Comparison of ENCODE assay signal across 15 cellular contexts in genomic region chr7:133310232-133310852, GRCh38. TPM values are rescaled to one million over a fixed set of nuclear protein-coding genes. Genes with fewer than 3 reads are reported as not detected.
DNase-seq lines count a peak whose midpoint lies in the region; ATAC-seq and TF ChIP-seq lines count a peak whose summit lies in the region.
"Had no signal": no experiment of that assay in that cellular context is flagged by ENCODE, and none has a peak within 500 bp of the region (broad histone marks: within the 10 kb centered on the region; RNA-seq: fewer than 3 reads in every experiment).

No MANE protein-coding gene starts in this region.

- H3K9me3 Mint-ChIP-seq in natural killer cell (no peaks in the 10 kb centered on the region), endodermal cell (no peaks in the 10 kb centered on the region)

- intact Hi-C loops in natural killer cell (cut with micrococcal nuclease), result no loop called here

- no peaks in the 10 kb centered on the region for H3K27me3 Mint-ChIP-seq in natural killer cell (ENCODE audit: low read depth in 2 of 2)
- H3K27me3 Mint-ChIP-seq in endodermal cell (ENCODE audit: insufficient read depth), result peaks cover 21% of the 10 kb centered on the region

- H3K36me3 Mint-ChIP-seq in natural killer cell (peaks cover 47% of the 10 kb centered on the region), endodermal cell (ENCODE audit: low read depth) (peaks cover 45% of the 10 kb centered on the region)

- WGBS in endodermal cell (ENCODE audit: insufficient coverage in 1 of 2, insufficient read length in 1 of 2), 2 experiments, result 62 to 69% methylated on average over 2 to 3 of the region's 3 CpGs

- H3K4me1 ChIP-seq in endodermal cell (ENCODE audit: control insufficient read depth, insufficient read depth, low read length), result peaks cover 4% of the 10 kb centered on the region

- DNase-seq in DMS53 (lab: John Stamatoyannopoulos, UW) (peak; percentile 84), NCI-H1930 (lab: John Stamatoyannopoulos, UW) (peak; percentile 83 to 85), astrocyte of the hippocampus (ENCODE audit: low read depth, low spot score) (peak; percentile 48), kidney glomerular epithelial cell (lab: John Stamatoyannopoulos, UW) (peak; percentile 56), superior temporal gyrus (ENCODE audit: extremely low spot score) (no peak), natural killer cell (no peak), endodermal cell (no peak)
- DNase-seq: activated T-cell treated with anti-CD3 and anti-CD28 coated beads, Interleukin-2, amount 50 U/mL, for 48 hours; anterior cingulate cortex; Karpas-422; NK-92 treated with Interleukin-12 subunit alpha and Interleukin-12 subunit beta, amount 100 ng/mL, for 24 hours; retina had no signal

- H3K4me3 Mint-ChIP-seq in natural killer cell (no peak overlapping the region), endodermal cell (no peak overlapping the region)

- H3K9ac ChIP-seq in endodermal cell (ENCODE audit: extremely low read depth, low read length, poor library complexity, severe bottlenecking), result no peak overlapping the region

- peaks cover 22% of the 10 kb centered on the region for H3K27me3 ChIP-seq in endodermal cell (ENCODE audit: control insufficient read depth, insufficient read depth, low read length, poor library complexity, severe bottlenecking)

- H3K27ac Mint-ChIP-seq in natural killer cell, result no peak overlapping the region
- no peak overlapping the region for H3K27ac Mint-ChIP-seq in endodermal cell

- TF ChIP-seq CTCF in natural killer cell (IDR thresholded peaks at IDR 0.05), result no peak
- TF ChIP-seq CTCF in endodermal cell (conservative IDR thresholded peaks at IDR 0.05), result no peak

- ATAC-seq in GM21381 (IDR thresholded peaks at IDR 0.05; ENCODE audit: unreplicated experiment), result no peak
- ATAC-seq in natural killer cell, result no peak
- ATAC-seq: activated CD4-positive, CD25-positive, alpha-beta regulatory T cell treated with anti-CD3 and anti-CD28 coated beads, Interleukin-2, amount 50 U/mL, for 24 hours; mucosa of descending colon had no signal

- H3K4me3 ChIP-seq in endodermal cell (ENCODE audit: low read length), result no peak overlapping the region
- H3K4me3 ChIP-seq: mucosa of descending colon had no signal

- no peaks in the 10 kb centered on the region for H3K9me3 ChIP-seq in endodermal cell (ENCODE audit: control insufficient read depth, low read length)
- H3K9me3 ChIP-seq: mucosa of descending colon had no signal

- no peak overlapping the region for H3K27ac ChIP-seq in endodermal cell (ENCODE audit: low read depth, low read length)

- H3K36me3 ChIP-seq in endodermal cell (ENCODE audit: control insufficient read depth, insufficient read depth, low read length), result peaks cover 37% of the 10 kb centered on the region

- H3K4me1 Mint-ChIP-seq in natural killer cell, result peaks cover 20 to 21% of the 10 kb centered on the region in 2 donors
- peaks cover 13% of the 10 kb centered on the region for H3K4me1 Mint-ChIP-seq in endodermal cell

RNA-seq across cellular contexts. Expression of gene EXOC4, which starts 57.5 kb away (rescaled TPM):
- total RNA-seq in natural killer cell, result 100 to 1,000 TPM; 105 to 148 (median 123) TPM
- 100 to 1,000 TPM; 106 to 115 TPM for total RNA-seq in endodermal cell
- polyA plus RNA-seq in endodermal cell (2013, experiment 1 of 2), result 63.3 TPM
- polyA plus RNA-seq in endodermal cell (2013, experiment 2 of 2), result 58.9 TPM

Comparison
In these comparisons a context has a peak if more than half of its experiments do, and no peak if none do; other contexts are left out.
1. DNase-seq: peak in DMS53 (single experiment), NCI-H1930 (2 of 2), astrocyte of the hippocampus (single experiment) and kidney glomerular epithelial cell (single experiment); none in superior temporal gyrus (single experiment), natural killer cell (single experiment) and endodermal cell (single experiment).